ENCODE assay signal across 17 cellular contexts in genomic region chr2:1818404-1818803, GRCh38.
"Had no signal": no experiment of that assay in that cellular context is flagged by ENCODE, and none has a peak within 500 bp of the region (broad histone marks: within the 10 kb centered on the region; RNA-seq: fewer than 3 reads in every experiment).

No MANE protein-coding gene starts in this region.

- DNase-seq: activated CD4-positive, alpha-beta T cell treated with anti-CD3 and anti-CD28 coated beads for 4 hours; activated CD8-positive, alpha-beta memory T cell treated with anti-CD3 and anti-CD28 coated beads, Interleukin-2, amount 50 U/mL, for 4 hours; activated CD8-positive, alpha-beta T cell treated with anti-CD3 and anti-CD28 coated beads for 36 hours; activated naive CD8-positive, alpha-beta T cell treated with anti-CD3 and anti-CD28 coated beads, Interleukin-2, amount 50 U/mL, for 24 hours; activated T-cell treated with anti-CD3 and anti-CD28 coated beads, Interleukin-2, amount 50 U/mL, for 72 hours; effector memory CD4-positive, alpha-beta T cell; hypothalamus; occipital lobe; stimulated activated CD4-positive, alpha-beta T cell treated with anti-CD3 and anti-CD28 coated beads, Interleukin-4, amount 100 ng/mL, for 1 hour; stimulated activated CD8-positive, alpha-beta memory T cell treated with anti-CD3 and anti-CD28 coated beads, Interleukin-4, amount 100 ng/mL, for 48 hours; stimulated activated naive CD8-positive, alpha-beta T cell treated with anti-CD3 and anti-CD28 coated beads, Interleukin-15, Interleukin-2, amounts not matched to agents 100 U/mL and 50 U/mL, for 24 hours; T1000 had no signal

- ATAC-seq: activated CD8-positive, alpha-beta T cell treated with anti-CD3 and anti-CD28 coated beads for 36 hours; activated naive CD8-positive, alpha-beta T cell treated with anti-CD3 and anti-CD28 coated beads, Interleukin-2, amount 50 U/mL, for 24 hours; activated T-cell treated with anti-CD3 and anti-CD28 coated beads, Interleukin-2, amount 50 U/mL, for 72 hours; stimulated activated naive CD8-positive, alpha-beta T cell treated with anti-CD3 and anti-CD28 coated beads, Interleukin-15, Interleukin-2, amounts not matched to agents 100 U/mL and 50 U/mL, for 24 hours had no signal

- H3K27me3 Mint-ChIP-seq: activated CD8-positive, alpha-beta T cell treated with anti-CD3 and anti-CD28 coated beads for 36 hours had no signal

- H3K4me3 Mint-ChIP-seq: activated CD8-positive, alpha-beta T cell treated with anti-CD3 and anti-CD28 coated beads for 36 hours; activated naive CD8-positive, alpha-beta T cell treated with anti-CD3 and anti-CD28 coated beads, Interleukin-2, amount 50 U/mL, for 24 hours; activated T-cell treated with anti-CD3 and anti-CD28 coated beads, Interleukin-2, amount 50 U/mL, for 72 hours; nephron had no signal

- H3K9me3 ChIP-seq: psoas muscle, suprapubic skin had no signal

- H3K27ac Mint-ChIP-seq: activated CD8-positive, alpha-beta T cell treated with anti-CD3 and anti-CD28 coated beads for 36 hours; activated naive CD8-positive, alpha-beta T cell treated with anti-CD3 and anti-CD28 coated beads, Interleukin-2, amount 50 U/mL, for 24 hours; activated T-cell treated with anti-CD3 and anti-CD28 coated beads, Interleukin-2, amount 50 U/mL, for 72 hours; nephron had no signal

- H3K27ac ChIP-seq: epithelial cell of prostate, psoas muscle, suprapubic skin had no signal

- H3K9me3 Mint-ChIP-seq: activated CD8-positive, alpha-beta T cell treated with anti-CD3 and anti-CD28 coated beads for 36 hours; activated naive CD8-positive, alpha-beta T cell treated with anti-CD3 and anti-CD28 coated beads, Interleukin-2, amount 50 U/mL, for 24 hours; activated T-cell treated with anti-CD3 and anti-CD28 coated beads, Interleukin-2, amount 50 U/mL, for 72 hours; nephron had no signal

- H3K36me3 ChIP-seq: suprapubic skin had no signal

- H3K4me3 ChIP-seq: lung, psoas muscle, suprapubic skin had no signal

- H3K4me1 Mint-ChIP-seq: activated naive CD8-positive, alpha-beta T cell treated with anti-CD3 and anti-CD28 coated beads, Interleukin-2, amount 50 U/mL, for 24 hours had no signal
